2 cellular contexts compared by ENCODE assay signal in the genomic region with DNA sequence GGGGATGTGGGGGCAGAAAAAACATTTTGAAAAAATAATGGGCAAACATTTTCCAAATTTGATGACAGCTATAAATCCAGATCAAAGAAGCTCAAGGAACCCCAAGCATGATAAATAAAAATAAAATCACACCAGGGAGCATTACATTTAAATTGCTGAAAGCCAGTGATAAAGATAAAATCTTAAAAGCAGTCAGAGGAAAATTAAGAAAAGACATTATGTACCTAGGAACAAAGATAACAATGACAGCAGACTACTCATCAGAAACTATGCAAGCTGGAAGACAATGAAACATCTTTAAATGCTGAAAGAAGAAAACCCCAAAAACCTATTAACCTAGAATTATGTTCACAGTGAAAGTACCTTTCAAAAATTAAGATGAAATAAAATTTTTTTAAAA.
TF ChIP-seq lines count a peak whose summit lies in the region.

No MANE protein-coding gene starts in this region.

TF ChIP-seq in HCT116, 20 proteins besides CTCF, POLR2A, EP300 and RAD21:
- TF ChIP-seq SRF (IDR thresholded peaks at IDR 0.05; ENCODE audit: low read depth) (no peak), ELF1 (IDR thresholded peaks at IDR 0.05; ENCODE audit: borderline replicate concordance, low read depth) (no peak), CBX3 (IDR thresholded peaks at IDR 0.05; ENCODE audit: low read depth) (peak; percentile 64; the same call in 1 of the 2 replicates), TCF7L2 (IDR thresholded peaks at IDR 0.05; ENCODE audit: borderline replicate concordance, extremely low read depth, insufficient read depth, insufficient read length) (no peak)

TF ChIP-seq in K562, 482 proteins besides CTCF, POLR2A, EP300 and RAD21 (continues in another document):
- TF ChIP-seq NFE2 (IDR thresholded peaks at IDR 0.05; ENCODE audit: low read depth) (no peak), RBFOX2 (IDR thresholded peaks at IDR 0.05; ENCODE audit: low read depth, low read length) (no peak), ARNT (IDR thresholded peaks at IDR 0.05) (0 out of 4 replicates have a peak, but pooled peaks of 1 of the 2 experiments have one; percentile 16), POLR3G (IDR thresholded peaks at IDR 0.05; ENCODE audit: extremely low read depth, insufficient read length, insufficient replicate concordance) (no peak), ELF4 (CRISPR knock-in tag; IDR thresholded peaks at IDR 0.05) (no peak), NR4A1 (CRISPR knock-in tag; IDR thresholded peaks at IDR 0.05) (no peak), NR4A1 (tag; IDR thresholded peaks at IDR 0.05) (no peak), ARID2 (IDR thresholded peaks at IDR 0.05) (no peak), NEUROD1 (IDR thresholded peaks at IDR 0.05; ENCODE audit: borderline replicate concordance, low read depth, low read length, partially characterized antibody) (no peak), EHMT2 (IDR thresholded peaks at IDR 0.05) (no peak), ZNF639 (CRISPR knock-in tag; conservative IDR thresholded peaks at IDR 0.05 in 1 of 2, IDR thresholded peaks at IDR 0.05 in 1 of 2) (no peak), SPI1 (IDR thresholded peaks at IDR 0.05; ENCODE audit: borderline replicate concordance, low read depth, low read length) (no peak), ZNF830 (CRISPR knock-in tag; IDR thresholded peaks at IDR 0.05) (no peak), ZNF311 (CRISPR knock-in tag; IDR thresholded peaks at IDR 0.05) (no peak), SRSF9 (IDR thresholded peaks at IDR 0.05; ENCODE audit: borderline replicate concordance, low read depth, low read length) (no peak), ZNF347 (CRISPR knock-in tag; IDR thresholded peaks at IDR 0.05; ENCODE audit: low read depth) (no peak), HNRNPK (IDR thresholded peaks at IDR 0.05; ENCODE audit: low read depth, low read length, poor library complexity, severe bottlenecking) (no peak), TRIM28 (IDR thresholded peaks at IDR 0.05) (peak; percentile 99), FUS (optimal IDR thresholded peaks at IDR 0.05; ENCODE audit: low read depth, low read length) (no peak), PRDM10 (IDR thresholded peaks at IDR 0.05; ENCODE audit: partially characterized antibody) (no peak), MBD2 (IDR thresholded peaks at IDR 0.05; ENCODE audit: borderline replicate concordance, low read depth) (no peak), RBM39 (optimal IDR thresholded peaks at IDR 0.05; ENCODE audit: low read depth, low read length) (no peak), ZNF445 (CRISPR knock-in tag; IDR thresholded peaks at IDR 0.05; ENCODE audit: low read depth) (no peak), CHD4 (IDR thresholded peaks at IDR 0.05; ENCODE audit: insufficient read depth, insufficient replicate concordance, low read depth, low read length, poor library complexity, severe bottlenecking) (no peak), MIER1 (IDR thresholded peaks at IDR 0.05; ENCODE audit: low read depth) (0 out of 2 replicates have a peak, but pooled peaks have one; percentile 50), MAFG (tag; conservative IDR thresholded peaks at IDR 0.05) (no peak), RCOR1 (IDR thresholded peaks at IDR 0.05; ENCODE audit: borderline replicate concordance in 1 of 2, low read depth in 2 of 2, low read length in 2 of 2) (no peak), FIP1L1 (IDR thresholded peaks at IDR 0.05; ENCODE audit: low read depth, low read length, poor library complexity, severe bottlenecking) (no peak), ZC3H11A (IDR thresholded peaks at IDR 0.05; ENCODE audit: low read depth, low read length) (no peak), ZNF24 (IDR thresholded peaks at IDR 0.05) (no peak), U2AF1 (optimal IDR thresholded peaks at IDR 0.05; ENCODE audit: low read depth, low read length) (no peak), CTBP1 (IDR thresholded peaks at IDR 0.05; ENCODE audit: borderline replicate concordance) (no peak), MCM7 (IDR thresholded peaks at IDR 0.05) (no peak), EZH2 (IDR thresholded peaks at IDR 0.05; ENCODE audit: borderline replicate concordance, low read depth, low read length) (no peak), ZEB2 (IDR thresholded peaks at IDR 0.05) (0 out of 2 replicates have a peak, but pooled peaks have one; percentile 24), XRCC4 (IDR thresholded peaks at IDR 0.05; ENCODE audit: extremely low read depth, insufficient read depth, insufficient read length) (no peak), ZNF277 (CRISPR knock-in tag; IDR thresholded peaks at IDR 0.05; ENCODE audit: borderline replicate concordance) (no peak), SREBF1 (IDR thresholded peaks at IDR 0.05; ENCODE audit: borderline replicate concordance, low read depth, low read length) (no peak), ZNF280B (CRISPR knock-in tag; IDR thresholded peaks at IDR 0.05) (peak; percentile 68; the same call in 1 of the 2 replicates), CBX5 (IDR thresholded peaks at IDR 0.05; ENCODE audit: borderline replicate concordance, low read depth) (peak; percentile 95), ID3 (CRISPR knock-in tag; IDR thresholded peaks at IDR 0.05) (no peak), ID3 (tag; IDR thresholded peaks at IDR 0.05) (no peak), KAT8 (IDR thresholded peaks at IDR 0.05; ENCODE audit: low read depth) (no peak), ZNF511 (CRISPR knock-in tag; IDR thresholded peaks at IDR 0.05) (no peak), PTBP1 (IDR thresholded peaks at IDR 0.05; ENCODE audit: low read depth, low read length) (no peak), FOXK2 (conservative IDR thresholded peaks at IDR 0.05 in 1 of 2, IDR thresholded peaks at IDR 0.05 in 1 of 2; ENCODE audit: low read depth in 2 of 2) (no peak), ADNP (tag; IDR thresholded peaks at IDR 0.05) (no peak), ETS2 (tag; IDR thresholded peaks at IDR 0.05; ENCODE audit: borderline replicate concordance, poor library complexity, severe bottlenecking) (no peak), HDAC8 (tag; IDR thresholded peaks at IDR 0.05) (no peak), HLTF (IDR thresholded peaks at IDR 0.05) (no peak), ZKSCAN8 (CRISPR knock-in tag; IDR thresholded peaks at IDR 0.05) (no peak), TFAM (CRISPR knock-in tag; conservative IDR thresholded peaks at IDR 0.05) (no peak), LARP7 (IDR thresholded peaks at IDR 0.05) (no peak)
- TF ChIP-seq, protein P1, sequence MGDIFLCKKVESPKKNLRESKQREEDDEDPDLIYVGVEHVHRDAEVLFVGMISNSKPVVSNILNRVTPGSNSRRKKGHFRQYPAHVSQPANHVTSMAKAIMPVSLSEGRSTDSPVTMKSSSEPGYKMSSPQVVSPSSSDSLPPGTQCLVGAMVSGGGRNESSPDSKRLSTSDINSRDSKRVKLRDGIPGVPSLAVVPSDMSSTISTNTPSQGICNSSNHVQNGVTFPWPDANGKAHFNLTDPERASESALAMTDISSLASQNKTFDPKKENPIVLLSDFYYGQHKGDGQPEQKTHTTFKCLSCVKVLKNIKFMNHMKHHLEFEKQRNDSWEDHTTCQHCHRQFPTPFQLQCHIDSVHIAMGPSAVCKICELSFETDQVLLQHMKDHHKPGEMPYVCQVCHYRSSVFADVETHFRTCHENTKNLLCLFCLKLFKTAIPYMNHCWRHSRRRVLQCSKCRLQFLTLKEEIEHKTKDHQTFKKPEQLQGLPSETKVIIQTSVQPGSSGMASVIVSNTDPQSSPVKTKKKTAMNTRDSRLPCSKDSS (IDR thresholded peaks at IDR 0.05; ENCODE audit: low read depth, partially characterized antibody): peak; percentile 87
- TF ChIP-seq, protein P2, sequence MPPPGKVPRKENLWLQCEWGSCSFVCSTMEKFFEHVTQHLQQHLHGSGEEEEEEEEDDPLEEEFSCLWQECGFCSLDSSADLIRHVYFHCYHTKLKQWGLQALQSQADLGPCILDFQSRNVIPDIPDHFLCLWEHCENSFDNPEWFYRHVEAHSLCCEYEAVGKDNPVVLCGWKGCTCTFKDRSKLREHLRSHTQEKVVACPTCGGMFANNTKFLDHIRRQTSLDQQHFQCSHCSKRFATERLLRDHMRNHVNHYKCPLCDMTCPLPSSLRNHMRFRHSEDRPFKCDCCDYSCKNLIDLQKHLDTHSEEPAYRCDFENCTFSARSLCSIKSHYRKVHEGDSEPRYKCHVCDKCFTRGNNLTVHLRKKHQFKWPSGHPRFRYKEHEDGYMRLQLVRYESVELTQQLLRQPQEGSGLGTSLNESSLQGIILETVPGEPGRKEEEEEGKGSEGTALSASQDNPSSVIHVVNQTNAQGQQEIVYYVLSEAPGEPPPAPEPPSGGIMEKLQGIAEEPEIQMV (tag; conservative IDR thresholded peaks at IDR 0.05; ENCODE audit: low read depth): no peak
- TF ChIP-seq, protein P3, sequence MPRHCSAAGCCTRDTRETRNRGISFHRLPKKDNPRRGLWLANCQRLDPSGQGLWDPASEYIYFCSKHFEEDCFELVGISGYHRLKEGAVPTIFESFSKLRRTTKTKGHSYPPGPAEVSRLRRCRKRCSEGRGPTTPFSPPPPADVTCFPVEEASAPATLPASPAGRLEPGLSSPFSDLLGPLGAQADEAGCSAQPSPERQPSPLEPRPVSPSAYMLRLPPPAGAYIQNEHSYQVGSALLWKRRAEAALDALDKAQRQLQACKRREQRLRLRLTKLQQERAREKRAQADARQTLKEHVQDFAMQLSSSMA (CRISPR knock-in tag; IDR thresholded peaks at IDR 0.05): no peak
